Comparison of ENCODE assay signal across 9 cellular contexts in genomic region chr3:11530153-11530721, GRCh38.
A peak's percentile ranks its signal among the peaks of the same experiment; 100 is the strongest.
DNase-seq lines count a peak whose midpoint lies in the region; ATAC-seq lines count a peak whose summit lies in the region.
"Had no signal": no experiment of that assay in that cellular context is flagged by ENCODE, and none has a peak within 500 bp of the region (broad histone marks: within the 10 kb centered on the region; RNA-seq: fewer than 3 reads in every experiment).

No MANE protein-coding gene starts in this region.

- H3K36me3 Mint-ChIP-seq in activated CD8-positive, alpha-beta memory T cell treated with anti-CD3 and anti-CD28 coated beads, Interleukin-2, amount 10 ng/mL, durations not matched to agents 7 days and 5 days: peaks cover 6% of the 10 kb centered on the region

- no peak for ATAC-seq in activated CD8-positive, alpha-beta memory T cell treated with anti-CD3 and anti-CD28 coated beads, Interleukin-2, amount 10 ng/mL, durations not matched to agents 7 days and 5 days

- DNase-seq in DMS153 (lab: John Stamatoyannopoulos, UW) (peak; percentile 57), NCI-H748 treated with DMSO at 0.1 percent for 48 hours (lab: John Stamatoyannopoulos, UW) (peak; percentile 36), fibroblast of the conjunctiva (ENCODE audit: low read depth) (peak; percentile 88), pons (ENCODE audit: low spot score) (peak; percentile 64), activated gamma-delta T cell treated with Interleukin-2 at 50 U/mL for 16 hours (no peak), DMS53 (lab: John Stamatoyannopoulos, UW) (no peak)
- no peak for DNase-seq in activated naive CD4-positive, alpha-beta T cell (lab: John Stamatoyannopoulos, UW)
- DNase-seq in activated CD8-positive, alpha-beta memory T cell treated with anti-CD3 and anti-CD28 coated beads, Interleukin-2, amount 10 ng/mL, durations not matched to agents 7 days and 5 days: no peak
- DNase-seq: GOT3 had no signal

- no peak overlapping the region for H3K27ac Mint-ChIP-seq in activated CD8-positive, alpha-beta memory T cell treated with anti-CD3 and anti-CD28 coated beads, Interleukin-2, amount 10 ng/mL, durations not matched to agents 7 days and 5 days

- H3K4me3 Mint-ChIP-seq in activated CD8-positive, alpha-beta memory T cell treated with anti-CD3 and anti-CD28 coated beads, Interleukin-2, amount 10 ng/mL, durations not matched to agents 7 days and 5 days: no peak overlapping the region

- H3K4me1 Mint-ChIP-seq in activated CD8-positive, alpha-beta memory T cell treated with anti-CD3 and anti-CD28 coated beads, Interleukin-2, amount 10 ng/mL, durations not matched to agents 7 days and 5 days: no peaks in the 10 kb centered on the region

- no peaks in the 10 kb centered on the region for H3K9me3 Mint-ChIP-seq in activated CD8-positive, alpha-beta memory T cell treated with anti-CD3 and anti-CD28 coated beads, Interleukin-2, amount 10 ng/mL, durations not matched to agents 7 days and 5 days (ENCODE audit: low read depth)

- H3K27me3 Mint-ChIP-seq in activated CD8-positive, alpha-beta memory T cell treated with anti-CD3 and anti-CD28 coated beads, Interleukin-2, amount 10 ng/mL, durations not matched to agents 7 days and 5 days: no peaks in the 10 kb centered on the region

- CTCF ChIA-PET in activated CD8-positive, alpha-beta memory T cell treated with anti-CD3 and anti-CD28 coated beads, Interleukin-2, amount 10 ng/mL, durations not matched to agents 7 days and 5 days (lab: Charles Lee): no interaction called here

Comparison
In these comparisons a context has a peak if more than half of its experiments do, and no peak if none do; other contexts are left out.
1. DNase-seq: peak in DMS153 (single experiment), NCI-H748 treated with DMSO at 0.1 percent for 48 hours (single experiment), fibroblast of the conjunctiva (single experiment) and pons (single experiment); none in activated gamma-delta T cell treated with Interleukin-2 at 50 U/mL for 16 hours (single experiment), activated naive CD4-positive, alpha-beta T cell (0 of 4), DMS53 (single experiment) and activated CD8-positive, alpha-beta memory T cell treated with anti-CD3 and anti-CD28 coated beads, Interleukin-2, amount 10 ng/mL, durations not matched to agents 7 days and 5 days (single experiment).